In genomic region chr13:99981115-99982020, GRCh38 we compare ENCODE assay signal across 8 cellular contexts. TPM values are rescaled to one million over a fixed set of nuclear protein-coding genes. Genes with fewer than 3 reads are reported as not detected.
DNase-seq lines count a peak whose midpoint lies in the region; ATAC-seq and TF ChIP-seq lines count a peak whose summit lies in the region.

ZIC2 (plus strand) TSS chr13:99981784; CDS start chr13:99982065, 281 bp downstream.

- H3K9ac ChIP-seq in subcutaneous abdominal adipose tissue (ENCODE audit: low read length in 5 of 5), result no peak within 1 kb of the TSS

- POLR2A ChIA-PET in A673 (lab: Charles Lee; ENCODE audit: low non-redundant PET), result interaction anchor here (0.6 to 1.5 kb wide), 6 partner anchors 9 to 541 kb away, joined by 3 to 11 read pairs (median 3); partner anchors contain the start of gene ZIC5

- no peak for ATAC-seq in GM19023 (IDR thresholded peaks at IDR 0.05; ENCODE audit: unreplicated experiment)

- peak within 1 kb of the TSS; percentile 97 for H3K27ac ChIP-seq in A673 (ENCODE audit: low read depth, low read length, poor library complexity, severe bottlenecking)
- no peak within 1 kb of the TSS for H3K27ac ChIP-seq in subcutaneous abdominal adipose tissue (ENCODE audit: low read depth, low read length)

- intact Hi-C loops in A673 (cut with micrococcal nuclease; ENCODE audit: unreplicated experiment), result loop anchor here (5.0 kb wide), 1 partner anchor 324 kb away; no protein-coding TSS in a partner anchor

- CTCF ChIA-PET in A673 (lab: Charles Lee), result interaction anchor here (1.0 kb wide), 1 partner anchor 10 kb away, joined by 3 read pairs; the partner anchor contains the start of gene ZIC5

- BruUV-seq in A673 (replicated peaks; lab: Mats Ljungman, UMichigan), result no TSS peak

- in situ Hi-C loops in astrocyte of the spinal cord (cut with HindIII; ENCODE audit: low sequenced_read_pairs), result no loop called here

- H3K4me3 ChIP-seq in A673 (ENCODE audit: low read depth, low read length, poor library complexity, severe bottlenecking) (peak within 1 kb of the TSS; percentile 95), GM12865 (ENCODE audit: low read depth, low read length) (peak within 1 kb of the TSS; percentile 54), astrocyte of the spinal cord (ENCODE audit: low read depth, low read length) (peak within 1 kb of the TSS; percentile 76), subcutaneous abdominal adipose tissue (ENCODE audit: low read depth in 1 of 5, low read length in 5 of 5) (peak within 1 kb of the TSS in 4 of 5 donors; percentile 22 to 64 (median 54))

- H3K9me3 ChIP-seq in A673 (ENCODE audit: low read depth, low read length, poor library complexity, severe bottlenecking) (no peaks in the 10 kb centered on the region), subcutaneous abdominal adipose tissue (ENCODE audit: control insufficient read depth in 5 of 5, low read length in 5 of 5) (no peaks in the 10 kb centered on the region)

- DNase-seq in A673 (ENCODE audit: low spot score) (peak; percentile 96), GM12865 (ENCODE audit: low read depth) (peak; percentile 48), NCI-H510A treated with DMSO at 0.1 percent for 48 hours (lab: John Stamatoyannopoulos, UW) (peak; percentile 74), astrocyte of the spinal cord (ENCODE audit: low read depth, low spot score) (peak; percentile 90), islet precursor cell (peak; percentile 68), cortex of kidney (lab: John Stamatoyannopoulos, UW) (no peak)

- H3K4me1 ChIP-seq in A673 (ENCODE audit: insufficient read depth, low read length, poor library complexity, severe bottlenecking) (peaks cover 5% of the 10 kb centered on the region), subcutaneous abdominal adipose tissue (ENCODE audit: control insufficient read depth in 5 of 5, insufficient read depth in 5 of 5, low read length in 5 of 5) (peaks cover 0 to 39% (median 22%) of the 10 kb centered on the region in 5 donors)

- TF ChIP-seq CTCF in A673 (conservative IDR thresholded peaks at IDR 0.05; ENCODE audit: low read depth, low read length) (no peak), GM12865 (IDR thresholded peaks at IDR 0.05; ENCODE audit: insufficient read depth, low read depth, low read length, missing control alignments) (no peak), astrocyte of the spinal cord (IDR thresholded peaks at IDR 0.05; ENCODE audit: low read depth, low read length) (no peak)

- H3K36me3 ChIP-seq in A673 (ENCODE audit: insufficient read depth, low read length, poor library complexity, severe bottlenecking), result peaks cover 40% of the 10 kb centered on the region
- H3K36me3 ChIP-seq in subcutaneous abdominal adipose tissue (ENCODE audit: control insufficient read depth in 5 of 5, insufficient read depth in 5 of 5, low read length in 5 of 5), result no peaks in the 10 kb centered on the region

- H3K27me3 ChIP-seq in A673 (replicated peaks; ENCODE audit: insufficient read depth, low read depth, low read length, poor library complexity) (no peaks in the 10 kb centered on the region), subcutaneous abdominal adipose tissue (ENCODE audit: control insufficient read depth in 5 of 5, insufficient read depth in 4 of 5, low read length in 5 of 5) (peaks cover 63 to 77% (median 73%) of the 10 kb centered on the region in 5 donors)

RNA-seq across cellular contexts. Expression of gene ZIC2, which starts in this region (rescaled TPM):
- total RNA-seq in A673 (2021), result 285 and 305 TPM in 2 replicates
